In the genomic region with DNA sequence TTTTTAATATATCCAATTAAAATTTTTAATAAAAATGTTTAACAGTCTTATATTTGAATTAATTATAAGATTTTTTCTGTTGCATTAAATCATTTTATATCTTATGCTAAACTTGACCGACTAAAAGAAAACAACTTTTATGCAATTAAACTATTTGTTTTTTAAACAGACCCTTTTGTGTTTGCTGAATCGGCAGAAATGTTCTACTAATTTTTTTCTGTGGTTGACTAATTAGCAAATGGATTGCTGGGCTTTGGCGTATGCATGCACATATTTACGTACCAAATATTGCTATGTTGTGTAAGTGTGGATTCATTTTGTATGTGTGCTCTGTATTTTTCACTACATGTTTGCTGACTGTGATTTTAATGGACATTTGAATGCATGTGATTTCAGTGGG, we compare ENCODE assay signal across 12 cellular contexts.
DNase-seq lines count a peak whose midpoint lies in the region; ATAC-seq, FAIRE-seq and TF ChIP-seq lines count a peak whose summit lies in the region.
"Had no signal": no experiment of that assay in that cellular context is flagged by ENCODE, and none has a peak within 500 bp of the region (broad histone marks: within the 10 kb centered on the region; RNA-seq: fewer than 3 reads in every experiment).

No MANE protein-coding gene starts in this region.

- no peaks in the 10 kb centered on the region for H4K20me1 ChIP-seq in IMR-90 (ENCODE audit: insufficient read depth, low read length)

- no TSS peak for BruUV-seq in IMR-90 (replicated peaks; lab: Mats Ljungman, UMichigan)

- no peak overlapping the region for H4K8ac ChIP-seq in IMR-90 (ENCODE audit: low read depth in 2 of 2, low read length in 2 of 2)

- no peak overlapping the region for H2BK120ac ChIP-seq in IMR-90 (ENCODE audit: low read depth, low read length)

- no peaks in the 10 kb centered on the region for H3K27me3 ChIP-seq in IMR-90 (ENCODE audit: control insufficient read depth, insufficient read depth, low read length)

- H3K9me3 ChIP-seq in IMR-90 (ENCODE audit: control insufficient read depth, insufficient read depth, low read length), result no peaks in the 10 kb centered on the region
- H3K9me3 ChIP-seq: Caco-2 had no signal

- H4K5ac ChIP-seq in IMR-90 (ENCODE audit: low read depth, low read length), result no peak overlapping the region

- TF ChIP-seq CTCF in IMR-90 (conservative IDR thresholded peaks at IDR 0.05; ENCODE audit: low read depth, low read length) (no peak), mesothelial cell of epicardium (IDR thresholded peaks at IDR 0.05; ENCODE audit: unreplicated experiment) (no peak)

- no peak for ATAC-seq in IMR-90 (ENCODE audit: low read depth)

- H3K4ac ChIP-seq in IMR-90 (ENCODE audit: low read depth, low read length), result no peak overlapping the region

- H3K4me1 ChIP-seq in IMR-90 (ENCODE audit: control insufficient read depth, insufficient read depth, low read length), result peaks cover 7% of the 10 kb centered on the region

- no peak overlapping the region for H2BK5ac ChIP-seq in IMR-90 (ENCODE audit: low read depth, low read length, poor library complexity, severe bottlenecking)

- H3K4me2 ChIP-seq in IMR-90 (ENCODE audit: low read depth, low read length), result no peak overlapping the region

- intact Hi-C loops in IMR-90 (cut with micrococcal nuclease), result no loop called here

- H4K91ac ChIP-seq in IMR-90 (ENCODE audit: insufficient read depth, low read depth, low read length), result no peak overlapping the region

- no peaks in the 10 kb centered on the region for H3K9me1 ChIP-seq in IMR-90 (ENCODE audit: insufficient read depth, low read length)

- TF ChIP-seq POLR2A in IMR-90 (IDR thresholded peaks at IDR 0.05; ENCODE audit: low read depth, low read length), result no peak

- no peak for TF ChIP-seq RAD21 in IMR-90 (IDR thresholded peaks at IDR 0.05; ENCODE audit: low read length)

- no peaks in the 10 kb centered on the region for H3K9me3 Mint-ChIP-seq in mesothelial cell of epicardium

- no peak overlapping the region for H3K4me3 Mint-ChIP-seq in mesothelial cell of epicardium
- H3K4me3 Mint-ChIP-seq: CD8-positive, alpha-beta memory T cell had no signal

- DNase-seq in IMR-90 (no peak), mesothelial cell of epicardium (ENCODE audit: low spot score in 2 of 2, unreplicated experiment in 2 of 2) (no peak), SW480 (ENCODE audit: low spot score) (no peak), NCI-H2107 treated with DMSO at 0.1 percent for 48 hours (lab: John Stamatoyannopoulos, UW; ENCODE audit: unreplicated experiment) (no peak), AG08395 (ENCODE audit: low spot score) (no peak)
- DNase-seq: Caco-2; CD8-positive, alpha-beta memory T cell; GF-D8; H7 had no signal

- 0 out of 4 replicates have a peak, but pooled peaks cover 5 to 9% of the 10 kb centered on the region in 2 experiments for H3K79me1 ChIP-seq in IMR-90 (ENCODE audit: low read depth in 1 of 2, low read length in 2 of 2)

- H3K9ac ChIP-seq in IMR-90 (ENCODE audit: low read depth, low read length), result no peak overlapping the region
- H3K9ac ChIP-seq: GM23248 had no signal

- in situ Hi-C loops in IMR-90 (cut with MboI; ENCODE audit: low sequenced_read_pairs), result no loop called here

- H3K18ac ChIP-seq in IMR-90 (ENCODE audit: low read depth, low read length), result no peak overlapping the region

- H3K27ac Mint-ChIP-seq in mesothelial cell of epicardium, result peak overlapping the region; percentile 39
- H3K27ac Mint-ChIP-seq: CD8-positive, alpha-beta memory T cell had no signal

- no CpG with 5 or more reads among the region's 4 CpGs for WGBS in IMR-90 (ENCODE audit: extremely low coverage in 2 of 2, insufficient read length in 1 of 2), 2 experiments

- CTCF ChIA-PET in IMR-90 (lab: Yijun Ruan, JAX), result interaction anchor here (0.6 kb wide), 1 partner anchor 8 kb away, joined by 3 read pairs; no protein-coding TSS in a partner anchor

- no peak overlapping the region for H3K4me3 ChIP-seq in IMR-90 (ENCODE audit: insufficient read depth, low read depth, low read length)
- H3K4me3 ChIP-seq: GM23248 had no signal

- no peak overlapping the region for H2BK15ac ChIP-seq in IMR-90 (ENCODE audit: low read depth, low read length)

- dilution Hi-C loops in IMR-90 (cut with HindIII; ENCODE audit: low sequenced_read_pairs, unreplicated experiment), result no loop called here

- H3K36me3 ChIP-seq in IMR-90 (ENCODE audit: control insufficient read depth, insufficient read depth, low read length), result no peaks in the 10 kb centered on the region

- no peak overlapping the region for H3K56ac ChIP-seq in IMR-90 (ENCODE audit: extremely low read depth, insufficient read depth, low read length)

- no peak overlapping the region for H2AK5ac ChIP-seq in IMR-90 (ENCODE audit: low read depth, low read length)

- H3K27ac ChIP-seq in IMR-90 (ENCODE audit: insufficient read depth, low read length), result no peak overlapping the region
- H3K27ac ChIP-seq: GM23248 had no signal

- no peaks in the 10 kb centered on the region for H3K27me3 Mint-ChIP-seq in mesothelial cell of epicardium (ENCODE audit: low read depth)
- H3K27me3 Mint-ChIP-seq: CD8-positive, alpha-beta memory T cell had no signal

- H2BK20ac ChIP-seq in IMR-90 (ENCODE audit: low read depth, low read length), result no peak overlapping the region

- no peak overlapping the region for H2AK9ac ChIP-seq in IMR-90 (replicated peaks; ENCODE audit: low read depth, low read length, poor library complexity)

- H3K36me3 Mint-ChIP-seq in mesothelial cell of epicardium, result peaks cover 9% of the 10 kb centered on the region
- H3K36me3 Mint-ChIP-seq: CD8-positive, alpha-beta memory T cell had no signal

- FAIRE-seq in A204.1 (lab: Jason Lieb, UNC) (peak; percentile 6), colon (lab: Jason Lieb, UNC) (peak; percentile 75)

- no peak overlapping the region for H2AFZ ChIP-seq in IMR-90 (replicated peaks; ENCODE audit: low read length, poor library complexity)
- H2AFZ ChIP-seq: GM23248 had no signal

- POLR2A ChIA-PET in IMR-90 (lab: Charles Lee; ENCODE audit: unreplicated experiment), result no interaction called here

- H3K23ac ChIP-seq in IMR-90 (ENCODE audit: low read depth, low read length), result no peak overlapping the region

- peaks cover 80% of the 10 kb centered on the region for H3K4me1 Mint-ChIP-seq in mesothelial cell of epicardium
- H3K4me1 Mint-ChIP-seq: CD8-positive, alpha-beta memory T cell had no signal

- H3K14ac ChIP-seq in IMR-90 (replicated peaks; ENCODE audit: low read depth, low read length), result no peak overlapping the region

TF ChIP-seq in IMR-90, 13 proteins besides CTCF, POLR2A, EP300 and RAD21:
- TF ChIP-seq MAFK (IDR thresholded peaks at IDR 0.05; ENCODE audit: low read depth, low read length) (peak; percentile 95), NFE2L2 (IDR thresholded peaks at IDR 0.05; ENCODE audit: low read depth, low read length) (no peak)
- TF ChIP-seq, protein P1, sequence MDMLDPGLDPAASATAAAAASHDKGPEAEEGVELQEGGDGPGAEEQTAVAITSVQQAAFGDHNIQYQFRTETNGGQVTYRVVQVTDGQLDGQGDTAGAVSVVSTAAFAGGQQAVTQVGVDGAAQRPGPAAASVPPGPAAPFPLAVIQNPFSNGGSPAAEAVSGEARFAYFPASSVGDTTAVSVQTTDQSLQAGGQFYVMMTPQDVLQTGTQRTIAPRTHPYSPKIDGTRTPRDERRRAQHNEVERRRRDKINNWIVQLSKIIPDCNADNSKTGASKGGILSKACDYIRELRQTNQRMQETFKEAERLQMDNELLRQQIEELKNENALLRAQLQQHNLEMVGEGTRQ (IDR thresholded peaks at IDR 0.05; ENCODE audit: low read depth, low read length), result no peak
